Comparison of ENCODE assay signal across 8 cellular contexts in genomic region chr7:131328387-131329175, GRCh38. TPM values are rescaled to one million over a fixed set of nuclear protein-coding genes. Genes with fewer than 3 reads are reported as not detected.
DNase-seq lines count a peak whose midpoint lies in the region; ATAC-seq and TF ChIP-seq lines count a peak whose summit lies in the region.

No MANE protein-coding gene starts in this region.

- H3K9me3 ChIP-seq in muscle layer of duodenum (ENCODE audit: control insufficient read depth in 1 of 2, low read length in 2 of 2): no peaks in the 10 kb centered on the region

- no peak for ATAC-seq in HG03432 (IDR thresholded peaks at IDR 0.05; ENCODE audit: unreplicated experiment)
- no peak for ATAC-seq in HG03095 (IDR thresholded peaks at IDR 0.05; ENCODE audit: unreplicated experiment)

- H3K27ac Mint-ChIP-seq in activated naive CD4-positive, alpha-beta T cell treated with anti-CD3 and anti-CD28 coated beads, Interleukin-2, amount 10 ng/mL, durations not matched to agents 7 days and 5 days: peak overlapping the region; percentile 92
- peak overlapping the region; percentile 99 for H3K27ac Mint-ChIP-seq in endothelial cell (ENCODE audit: unreplicated experiment)

- CTCF ChIA-PET in activated naive CD4-positive, alpha-beta T cell treated with anti-CD3 and anti-CD28 coated beads, Interleukin-2, amount 10 ng/mL, durations not matched to agents 7 days and 5 days (lab: Charles Lee): interaction anchor here (0.6 kb wide), 1 partner anchor 282 kb away, joined by 3 read pairs; no protein-coding TSS in a partner anchor

- no peaks in the 10 kb centered on the region for H3K27me3 ChIP-seq in muscle layer of duodenum (ENCODE audit: low read depth, low read length)

- H3K27ac ChIP-seq in muscle layer of duodenum (ENCODE audit: low read length): peak overlapping the region; percentile 98

- peaks cover 0 to 10% of the 10 kb centered on the region in 2 donors for H3K36me3 ChIP-seq in muscle layer of duodenum (ENCODE audit: control insufficient read depth in 1 of 2, insufficient read depth in 2 of 2, low read length in 2 of 2)

- peaks cover 48% of the 10 kb centered on the region for H3K4me1 Mint-ChIP-seq in activated naive CD4-positive, alpha-beta T cell treated with anti-CD3 and anti-CD28 coated beads, Interleukin-2, amount 10 ng/mL, durations not matched to agents 7 days and 5 days
- peaks cover 38% of the 10 kb centered on the region for H3K4me1 Mint-ChIP-seq in endothelial cell (ENCODE audit: unreplicated experiment)

- peaks cover 33% of the 10 kb centered on the region for H3K36me3 Mint-ChIP-seq in activated naive CD4-positive, alpha-beta T cell treated with anti-CD3 and anti-CD28 coated beads, Interleukin-2, amount 10 ng/mL, durations not matched to agents 7 days and 5 days
- peaks cover 6% of the 10 kb centered on the region for H3K36me3 Mint-ChIP-seq in endothelial cell (ENCODE audit: low read depth, unreplicated experiment)

- peaks cover 5% of the 10 kb centered on the region for H3K27me3 Mint-ChIP-seq in activated naive CD4-positive, alpha-beta T cell treated with anti-CD3 and anti-CD28 coated beads, Interleukin-2, amount 10 ng/mL, durations not matched to agents 7 days and 5 days
- peaks cover 9% of the 10 kb centered on the region for H3K27me3 Mint-ChIP-seq in endothelial cell (ENCODE audit: unreplicated experiment)

- no peaks in the 10 kb centered on the region for H3K9me3 Mint-ChIP-seq in activated naive CD4-positive, alpha-beta T cell treated with anti-CD3 and anti-CD28 coated beads, Interleukin-2, amount 10 ng/mL, durations not matched to agents 7 days and 5 days
- no peaks in the 10 kb centered on the region for H3K9me3 Mint-ChIP-seq in endothelial cell (ENCODE audit: unreplicated experiment)

- peak overlapping the region; percentile 66 to 81 for H3K4me3 ChIP-seq in muscle layer of duodenum (ENCODE audit: low read depth in 1 of 2, low read length in 2 of 2)

- peak overlapping the region; percentile 86 for H3K4me3 Mint-ChIP-seq in activated naive CD4-positive, alpha-beta T cell treated with anti-CD3 and anti-CD28 coated beads, Interleukin-2, amount 10 ng/mL, durations not matched to agents 7 days and 5 days
- peak overlapping the region; percentile 100 for H3K4me3 Mint-ChIP-seq in endothelial cell (ENCODE audit: unreplicated experiment)

- DNase-seq in activated naive CD4-positive, alpha-beta T cell treated with anti-CD3 and anti-CD28 coated beads, Interleukin-2, amount 10 ng/mL, durations not matched to agents 7 days and 5 days: no peak
- no peak for DNase-seq in activated naive CD4-positive, alpha-beta T cell (lab: John Stamatoyannopoulos, UW)
- DNase-seq in RPMI8226 (peak; percentile 27), endothelial cell (ENCODE audit: low spot score) (no peak), iPS-NIHi11 (ENCODE audit: low spot score) (no peak)

- no peak for TF ChIP-seq CTCF in endothelial cell (IDR thresholded peaks at IDR 0.05; ENCODE audit: unreplicated experiment)

- H3K4me1 ChIP-seq in muscle layer of duodenum (ENCODE audit: control insufficient read depth in 1 of 2, insufficient read depth in 2 of 2, low read length in 2 of 2): peaks cover 0 to 12% of the 10 kb centered on the region in 2 donors

RNA-seq across cellular contexts. Expression of gene MKLN1, which starts 0.9 kb away (rescaled TPM):
- total RNA-seq in endothelial cell (ENCODE audit: unreplicated experiment): 66.3 TPM
